Comparison of ENCODE assay signal across 20 cellular contexts in the genomic region with DNA sequence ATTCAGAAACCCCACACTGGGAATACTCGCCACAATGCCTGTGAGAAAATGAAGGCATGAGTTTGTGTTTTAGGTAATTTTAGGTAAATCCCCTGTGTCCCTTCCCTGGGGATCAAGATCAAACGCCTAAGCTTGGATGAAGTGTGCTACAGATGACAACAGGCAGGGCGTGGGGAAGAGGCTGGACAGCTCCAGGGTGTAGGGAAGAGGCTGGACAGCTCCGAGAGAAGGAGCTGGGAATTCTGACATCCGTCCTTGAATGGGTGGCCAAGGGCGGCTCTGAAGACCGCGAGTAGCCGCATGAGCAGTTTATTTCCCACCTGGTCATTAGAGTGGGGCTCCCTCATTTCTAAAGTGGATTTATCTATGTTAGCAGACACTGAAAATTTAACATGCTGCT.
DNase-seq lines count a peak whose midpoint lies in the region; ATAC-seq, FAIRE-seq and TF ChIP-seq lines count a peak whose summit lies in the region.
"Had no signal": no experiment of that assay in that cellular context is flagged by ENCODE, and none has a peak within 500 bp of the region (broad histone marks: within the 10 kb centered on the region; RNA-seq: fewer than 3 reads in every experiment).

No MANE protein-coding gene starts in this region.

- TF ChIP-seq POLR2A in heart left ventricle (IDR thresholded peaks at IDR 0.05), result no peak

- intact Hi-C loops in heart left ventricle (cut with DNase I), result no loop called here

- no peak for TF ChIP-seq CTCF in cardiac muscle cell (IDR thresholded peaks at IDR 0.05; ENCODE audit: low read depth, low read length)
- TF ChIP-seq CTCF in heart left ventricle (IDR thresholded peaks at IDR 0.05), result no peak

- H3K36me3 ChIP-seq in cardiac muscle cell (no peaks in the 10 kb centered on the region), heart left ventricle (no peaks in the 10 kb centered on the region)
- H3K36me3 ChIP-seq: uterus had no signal

- H3K27me3 ChIP-seq in cardiac muscle cell (no peaks in the 10 kb centered on the region), heart left ventricle (peaks cover 0 to 4% (median 0%) of the 10 kb centered on the region in 9 donors)
- H3K27me3 ChIP-seq: uterus had no signal

- FAIRE-seq in frontal cortex (lab: Jason Lieb, UNC), result no peak

- H3K27ac ChIP-seq in cardiac muscle cell (no peak overlapping the region), heart left ventricle (no peak overlapping the region)
- H3K27ac ChIP-seq: psoas muscle, uterus had no signal

- H3K9me3 ChIP-seq in cardiac muscle cell (ENCODE audit: low read depth), result no peaks in the 10 kb centered on the region
- H3K9me3 ChIP-seq in heart left ventricle, result no peaks in the 10 kb centered on the region
- H3K9me3 ChIP-seq: psoas muscle, uterus had no signal

- peak; percentile 15 to 58 for DNase-seq in cardiac muscle cell (ENCODE audit: low read depth in 1 of 2, low spot score in 1 of 2)
- DNase-seq in heart left ventricle, result no peak
- peak; percentile 3 for DNase-seq in amniotic epithelial cell (ENCODE audit: low read depth)
- peak; percentile 67 for DNase-seq in iPS-NIHi7 (ENCODE audit: extremely low spot score)
- no peak for DNase-seq in kidney tubule cell (ENCODE audit: low spot score)
- DNase-seq in activated CD4-positive, alpha-beta T cell treated with anti-CD3 and anti-CD28 coated beads, Interleukin-2, amount 50 U/mL, for 1 hour, result no peak
- DNase-seq in frontal cortex (ENCODE audit: low spot score in 2 of 2), result no peak
- DNase-seq: activated CD4-positive, alpha-beta T cell treated with anti-CD3 and anti-CD28 coated beads, Interleukin-2, amount 10 ng/mL, durations not matched to agents 7 days and 5 days; activated CD8-positive, alpha-beta memory T cell treated with anti-CD3 and anti-CD28 coated beads, Interleukin-2, amount 50 U/mL, for 48 hours; activated effector memory CD4-positive, alpha-beta T cell treated with anti-CD3 and anti-CD28 coated beads, Interleukin-2, amount 50 U/mL, for 16 hours; CD4-positive, CD25-positive, alpha-beta regulatory T cell; hippocampal formation; KG1; NCI-H446; psoas muscle; stimulated activated CD4-positive, alpha-beta T cell treated with anti-CD3 and anti-CD28 coated beads, Interleukin-4, amount 100 ng/mL, for 24 hours; SW 1271; uterus had no signal

- H3K4me3 ChIP-seq in cardiac muscle cell (no peak overlapping the region), heart left ventricle (no peak overlapping the region)
- H3K4me3 ChIP-seq: psoas muscle, smooth muscle cell, uterus had no signal

- H3K4me1 ChIP-seq in cardiac muscle cell (ENCODE audit: low read depth) (no peaks in the 10 kb centered on the region), heart left ventricle (no peaks in the 10 kb centered on the region)
- H3K4me1 ChIP-seq: psoas muscle, uterus had no signal

- 43 to 58% (median 46%) methylated on average over 9 of the region's 9 CpGs for WGBS in heart left ventricle, 4 donors

- ATAC-seq in heart left ventricle (no peak), GM19467 (IDR thresholded peaks at IDR 0.05; ENCODE audit: unreplicated experiment) (no peak)
- ATAC-seq: psoas muscle had no signal

Comparison
In these comparisons a context has a peak if more than half of its experiments do, and no peak if none do; other contexts are left out.
1. DNase-seq: peak in cardiac muscle cell (2 of 2), amniotic epithelial cell (single experiment) and iPS-NIHi7 (single experiment); none in heart left ventricle (0 of 5), kidney tubule cell (single experiment), activated CD4-positive, alpha-beta T cell treated with anti-CD3 and anti-CD28 coated beads, Interleukin-2, amount 50 U/mL, for 1 hour (single experiment) and frontal cortex (0 of 2).